In the genomic region with DNA sequence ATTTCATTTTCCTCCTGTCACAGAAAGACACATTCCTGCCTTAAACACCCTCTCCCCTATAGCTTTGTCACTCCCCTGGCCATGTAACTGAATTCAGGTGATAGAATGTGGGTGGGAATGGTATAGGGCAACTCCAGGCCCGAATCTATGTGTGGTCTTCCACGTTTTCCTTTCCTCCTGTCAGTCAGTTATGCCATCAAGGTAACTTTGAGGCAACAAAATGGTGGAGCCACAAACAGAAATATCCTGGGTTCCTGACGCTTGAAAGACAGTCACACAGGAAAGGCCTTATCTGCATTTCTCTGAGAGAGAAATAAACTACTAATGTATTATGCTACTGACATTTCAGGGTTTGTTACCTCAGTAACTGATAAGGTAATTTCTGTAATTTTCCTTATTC, we compare ENCODE assay signal across 35 cellular contexts.
"Had no signal": no experiment of that assay in that cellular context is flagged by ENCODE, and none has a peak within 500 bp of the region (broad histone marks: within the 10 kb centered on the region; RNA-seq: fewer than 3 reads in every experiment).

No MANE protein-coding gene starts in this region.

- H3K4me3 ChIP-seq: ascending aorta had no signal

- H3K4me1 ChIP-seq: ascending aorta had no signal

- H3K4me1 Mint-ChIP-seq: activated CD4-positive, alpha-beta T cell treated with anti-CD3 and anti-CD28 coated beads for 36 hours; activated naive CD4-positive, alpha-beta T cell treated with anti-CD3 and anti-CD28 coated beads, Interleukin-2, amount 10 ng/mL, durations not matched to agents 7 days and 5 days; activated naive CD4-positive, alpha-beta T cell treated with anti-CD3 and anti-CD28 coated beads, Interleukin-2, amount 50 U/mL, for 24 hours; activated naive CD8-positive, alpha-beta T cell treated with anti-CD3 and anti-CD28 coated beads, Interleukin-2, amount 10 ng/mL, durations not matched to agents 7 days and 5 days; activated naive CD8-positive, alpha-beta T cell treated with anti-CD3 and anti-CD28 coated beads, Interleukin-2, amount 50 U/mL, for 24 hours; brain had no signal

- DNase-seq: activated CD4-positive, alpha-beta memory T cell treated with anti-CD3 and anti-CD28 coated beads for 36 hours; activated CD4-positive, alpha-beta T cell treated with anti-CD3 and anti-CD28 coated beads for 1 hour; activated CD4-positive, alpha-beta T cell treated with anti-CD3 and anti-CD28 coated beads for 36 hours; activated CD4-positive, alpha-beta T cell treated with anti-CD3 and anti-CD28 coated beads for 48 hours; activated CD4-positive, alpha-beta T cell treated with anti-CD3 and anti-CD28 coated beads, Interleukin-2, amount 50 U/mL, for 1 hour; activated CD4-positive, alpha-beta T cell treated with anti-CD3 and anti-CD28 coated beads, Interleukin-2, amount 50 U/mL, for 4 hours; activated CD4-positive, CD25-positive, alpha-beta regulatory T cell; activated CD8-positive, alpha-beta memory T cell treated with anti-CD3 and anti-CD28 coated beads, Interleukin-2, amount 50 U/mL, for 4 hours; activated CD8-positive, alpha-beta T cell treated with anti-CD3 and anti-CD28 coated beads for 36 hours; activated effector memory CD4-positive, alpha-beta T cell treated with Interleukin-2 at 50 U/mL for 16 hours; activated gamma-delta T cell; activated naive CD4-positive, alpha-beta T cell treated with anti-CD3 and anti-CD28 coated beads, Interleukin-2, amount 10 ng/mL, durations not matched to agents 7 days and 5 days; activated naive CD4-positive, alpha-beta T cell treated with Interleukin-2 at 50 U/mL for 16 hours; activated naive CD8-positive, alpha-beta T cell treated with anti-CD3 and anti-CD28 coated beads, Interleukin-2, amount 10 ng/mL, durations not matched to agents 7 days and 5 days; activated naive CD8-positive, alpha-beta T cell treated with anti-CD3 and anti-CD28 coated beads, Interleukin-2, amount 50 U/mL, for 24 hours; activated T-cell treated with anti-CD3 and anti-CD28 coated beads for 4 hours; activated T-cell treated with anti-CD3 and anti-CD28 coated beads, Interleukin-2, amount 50 U/mL, for 1 hour; activated T-cell treated with anti-CD3 and anti-CD28 coated beads, Interleukin-2, amount 50 U/mL, for 4 hours; activated T-cell treated with anti-CD3 and anti-CD28 coated beads, Interleukin-2, amount 50 U/mL, for 72 hours; amygdala; anterior cingulate cortex; central memory CD4-positive, alpha-beta T cell; T-helper 1 cell; T-helper 2 cell; T-helper 9 cell had no signal

- H3K4me3 Mint-ChIP-seq: activated CD4-positive, alpha-beta memory T cell treated with anti-CD3 and anti-CD28 coated beads for 36 hours; activated CD4-positive, alpha-beta T cell treated with anti-CD3 and anti-CD28 coated beads for 36 hours; activated CD8-positive, alpha-beta T cell treated with anti-CD3 and anti-CD28 coated beads for 36 hours; activated naive CD4-positive, alpha-beta T cell treated with anti-CD3 and anti-CD28 coated beads, Interleukin-2, amount 10 ng/mL, durations not matched to agents 7 days and 5 days; activated naive CD4-positive, alpha-beta T cell treated with anti-CD3 and anti-CD28 coated beads, Interleukin-2, amount 50 U/mL, for 24 hours; activated naive CD8-positive, alpha-beta T cell; activated naive CD8-positive, alpha-beta T cell treated with anti-CD3 and anti-CD28 coated beads, Interleukin-2, amount 10 ng/mL, durations not matched to agents 7 days and 5 days; activated naive CD8-positive, alpha-beta T cell treated with anti-CD3 and anti-CD28 coated beads, Interleukin-2, amount 50 U/mL, for 24 hours; activated T-cell treated with anti-CD3 and anti-CD28 coated beads, Interleukin-2, amount 50 U/mL, for 4 hours; activated T-cell treated with anti-CD3 and anti-CD28 coated beads, Interleukin-2, amount 50 U/mL, for 72 hours; activated T-helper 1 cell treated with anti-CD3 and anti-CD28 coated beads, Interleukin-12 subunit alpha, Interleukin-12 subunit beta, Interleukin-2, Interleukin-4 antibody, amounts not matched to agents 30 ng/mL and 10 ng/mL and 1 ng/mL, durations not matched to agents 14 hours and 24 hours and 36 hours; brain; T-helper 1 cell treated with Interleukin-12 subunit alpha and Interleukin-12 subunit beta and Interleukin-4 antibody, amounts not matched to agents 30 μg/mL and 1 μg/mL, for 36 hours; T-helper 2 cell treated with Interferon-gamma antibody and Interleukin-4, amounts not matched to agents 5 μg/mL and 100 μg/mL, for 36 hours had no signal

- H3K27ac ChIP-seq: ascending aorta, VCaP had no signal

- H3K9me3 ChIP-seq: ascending aorta had no signal

- ATAC-seq: activated CD4-positive, alpha-beta T cell treated with anti-CD3 and anti-CD28 coated beads for 36 hours; activated CD4-positive, CD25-positive, alpha-beta regulatory T cell treated with anti-CD3 and anti-CD28 coated beads, Interleukin-2, amount 50 U/mL, for 24 hours; activated CD8-positive, alpha-beta T cell treated with anti-CD3 and anti-CD28 coated beads for 36 hours; activated naive CD8-positive, alpha-beta T cell treated with anti-CD3 and anti-CD28 coated beads, Interleukin-2, amount 50 U/mL, for 24 hours; activated T-cell treated with anti-CD3 and anti-CD28 coated beads, Interleukin-2, amount 50 U/mL, for 4 hours; activated T-cell treated with anti-CD3 and anti-CD28 coated beads, Interleukin-2, amount 50 U/mL, for 72 hours had no signal

- H3K9me3 Mint-ChIP-seq: activated CD4-positive, alpha-beta memory T cell treated with anti-CD3 and anti-CD28 coated beads for 36 hours; activated CD8-positive, alpha-beta T cell treated with anti-CD3 and anti-CD28 coated beads for 36 hours; activated naive CD4-positive, alpha-beta T cell treated with anti-CD3 and anti-CD28 coated beads, Interleukin-2, amount 10 ng/mL, durations not matched to agents 7 days and 5 days; activated naive CD4-positive, alpha-beta T cell treated with anti-CD3 and anti-CD28 coated beads, Interleukin-2, amount 50 U/mL, for 24 hours; activated naive CD8-positive, alpha-beta T cell treated with anti-CD3 and anti-CD28 coated beads, Interleukin-2, amount 10 ng/mL, durations not matched to agents 7 days and 5 days; activated naive CD8-positive, alpha-beta T cell treated with anti-CD3 and anti-CD28 coated beads, Interleukin-2, amount 50 U/mL, for 24 hours; activated T-cell treated with anti-CD3 and anti-CD28 coated beads, Interleukin-2, amount 50 U/mL, for 4 hours; activated T-cell treated with anti-CD3 and anti-CD28 coated beads, Interleukin-2, amount 50 U/mL, for 72 hours; activated T-helper 1 cell treated with anti-CD3 and anti-CD28 coated beads, Interleukin-12 subunit alpha, Interleukin-12 subunit beta, Interleukin-2, Interleukin-4 antibody, amounts not matched to agents 30 ng/mL and 10 ng/mL and 1 ng/mL, durations not matched to agents 14 hours and 24 hours and 36 hours; activated T-helper 2 cell treated with anti-CD3 and anti-CD28 coated beads, Interferon-gamma antibody, Interleukin-2, Interleukin-4, amounts not matched to agents 10 μg/mL and 5 μg/mL and 100 μg/mL, durations not matched to agents 14 hours and 24 hours and 36 hours; brain; T-helper 1 cell treated with Interleukin-12 subunit alpha and Interleukin-12 subunit beta and Interleukin-4 antibody, amounts not matched to agents 30 μg/mL and 1 μg/mL, for 36 hours; T-helper 2 cell treated with Interferon-gamma antibody and Interleukin-4, amounts not matched to agents 5 μg/mL and 100 μg/mL, for 36 hours had no signal

- H3K27me3 ChIP-seq: ascending aorta had no signal

- H3K36me3 Mint-ChIP-seq: activated CD4-positive, alpha-beta memory T cell treated with anti-CD3 and anti-CD28 coated beads for 36 hours; activated naive CD4-positive, alpha-beta T cell treated with anti-CD3 and anti-CD28 coated beads, Interleukin-2, amount 10 ng/mL, durations not matched to agents 7 days and 5 days; activated naive CD4-positive, alpha-beta T cell treated with anti-CD3 and anti-CD28 coated beads, Interleukin-2, amount 50 U/mL, for 24 hours; activated naive CD8-positive, alpha-beta T cell; activated naive CD8-positive, alpha-beta T cell treated with anti-CD3 and anti-CD28 coated beads, Interleukin-2, amount 10 ng/mL, durations not matched to agents 7 days and 5 days; brain had no signal

- H3K36me3 ChIP-seq: ascending aorta had no signal

- H3K27me3 Mint-ChIP-seq: activated CD4-positive, alpha-beta memory T cell treated with anti-CD3 and anti-CD28 coated beads for 36 hours; activated CD4-positive, alpha-beta T cell treated with anti-CD3 and anti-CD28 coated beads for 36 hours; activated CD8-positive, alpha-beta T cell treated with anti-CD3 and anti-CD28 coated beads for 36 hours; activated naive CD4-positive, alpha-beta T cell treated with anti-CD3 and anti-CD28 coated beads, Interleukin-2, amount 10 ng/mL, durations not matched to agents 7 days and 5 days; activated naive CD8-positive, alpha-beta T cell treated with anti-CD3 and anti-CD28 coated beads, Interleukin-2, amount 10 ng/mL, durations not matched to agents 7 days and 5 days had no signal

- H3K27ac Mint-ChIP-seq: activated CD4-positive, alpha-beta memory T cell treated with anti-CD3 and anti-CD28 coated beads for 36 hours; activated CD4-positive, alpha-beta T cell treated with anti-CD3 and anti-CD28 coated beads for 36 hours; activated CD8-positive, alpha-beta T cell treated with anti-CD3 and anti-CD28 coated beads for 36 hours; activated naive CD4-positive, alpha-beta T cell treated with anti-CD3 and anti-CD28 coated beads, Interleukin-2, amount 10 ng/mL, durations not matched to agents 7 days and 5 days; activated naive CD4-positive, alpha-beta T cell treated with anti-CD3 and anti-CD28 coated beads, Interleukin-2, amount 50 U/mL, for 24 hours; activated naive CD8-positive, alpha-beta T cell; activated naive CD8-positive, alpha-beta T cell treated with anti-CD3 and anti-CD28 coated beads, Interleukin-2, amount 10 ng/mL, durations not matched to agents 7 days and 5 days; activated naive CD8-positive, alpha-beta T cell treated with anti-CD3 and anti-CD28 coated beads, Interleukin-2, amount 50 U/mL, for 24 hours; activated T-cell treated with anti-CD3 and anti-CD28 coated beads, Interleukin-2, amount 50 U/mL, for 72 hours; activated T-helper 1 cell treated with anti-CD3 and anti-CD28 coated beads, Interleukin-12 subunit alpha, Interleukin-12 subunit beta, Interleukin-2, Interleukin-4 antibody, amounts not matched to agents 30 ng/mL and 10 ng/mL and 1 ng/mL, durations not matched to agents 14 hours and 24 hours and 36 hours; activated T-helper 2 cell treated with anti-CD3 and anti-CD28 coated beads, Interferon-gamma antibody, Interleukin-2, Interleukin-4, amounts not matched to agents 10 μg/mL and 5 μg/mL and 100 μg/mL, durations not matched to agents 14 hours and 24 hours and 36 hours; brain; T-helper 1 cell treated with Interleukin-12 subunit alpha and Interleukin-12 subunit beta and Interleukin-4 antibody, amounts not matched to agents 30 μg/mL and 1 μg/mL, for 36 hours; T-helper 2 cell treated with Interferon-gamma antibody and Interleukin-4, amounts not matched to agents 5 μg/mL and 100 μg/mL, for 36 hours had no signal
